ENCODE assay signal across 8 cellular contexts in the genomic region with DNA sequence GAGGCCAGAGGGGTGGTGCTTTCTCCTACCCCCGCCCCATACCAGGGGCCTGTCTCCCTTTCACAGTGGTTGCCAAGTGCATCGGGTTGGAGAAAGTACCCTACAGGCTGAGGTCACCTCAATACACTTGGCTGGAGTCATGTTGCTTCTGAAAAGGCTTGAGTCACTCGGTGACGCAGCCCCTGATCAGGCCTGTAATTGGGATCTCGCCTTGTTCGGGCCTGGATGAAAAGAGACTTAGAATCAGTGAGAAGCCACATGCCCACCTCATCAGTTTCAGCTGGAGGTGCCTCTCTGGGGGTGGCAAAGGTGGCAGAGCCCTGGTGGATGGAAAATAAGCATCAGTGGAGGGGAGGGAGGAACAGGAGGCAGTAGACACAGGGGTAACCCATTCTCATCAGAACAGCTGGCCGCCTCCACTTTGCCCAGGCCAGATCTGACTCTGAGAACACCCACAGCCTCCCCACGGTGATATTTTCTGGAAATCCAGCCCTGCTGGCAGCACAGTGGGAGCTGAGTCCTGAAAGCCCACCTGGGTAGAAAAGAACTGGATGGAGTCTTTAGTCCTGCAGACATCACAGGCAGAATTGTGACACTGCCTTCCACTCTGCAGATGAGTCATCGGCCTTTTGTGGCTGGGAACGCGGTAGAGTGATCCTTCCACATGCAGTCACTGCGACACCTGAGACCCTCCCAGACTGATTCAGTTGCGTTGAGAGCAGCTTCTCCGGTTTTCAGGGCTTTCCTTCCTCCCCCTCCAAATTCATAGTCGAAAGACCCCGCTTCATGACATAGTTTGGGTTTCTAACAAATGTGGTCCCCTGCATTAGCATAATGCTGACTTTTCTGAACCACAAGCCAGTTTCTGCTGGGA.
DNase-seq lines count a peak whose midpoint lies in the region; ATAC-seq and TF ChIP-seq lines count a peak whose summit lies in the region.

No MANE protein-coding gene starts in this region.

- no peaks in the 10 kb centered on the region for H3K9me3 ChIP-seq in upper lobe of left lung

- no peak overlapping the region for H3K4me2 ChIP-seq in GM23338

- 0 out of 2 replicates have a peak, but pooled peaks cover 4% of the 10 kb centered on the region for H3F3A ChIP-seq in GM23338 (replicated peaks; ENCODE audit: low read depth)

- WGBS in upper lobe of left lung, 2 donors: 64 to 74% methylated on average over 11 to 16 of the region's 16 CpGs

- H3K27me3 ChIP-seq in GM23338 (ENCODE audit: insufficient read depth) (no peaks in the 10 kb centered on the region), upper lobe of left lung (no peaks in the 10 kb centered on the region)

- H2AFZ ChIP-seq in GM23338: no peak overlapping the region

- H3K36me3 ChIP-seq in GM23338 (ENCODE audit: insufficient read depth) (no peaks in the 10 kb centered on the region), upper lobe of left lung (no peaks in the 10 kb centered on the region)

- no peak for TF ChIP-seq POLR2A in upper lobe of left lung (IDR thresholded peaks at IDR 0.05)

- peaks cover 2% of the 10 kb centered on the region for H3K27me3 Mint-ChIP-seq in GM23338 (ENCODE audit: insufficient read depth, low read depth, poor library complexity)
- H3K27me3 Mint-ChIP-seq in effector memory CD8-positive, alpha-beta T cell: peaks cover 0 to 9% of the 10 kb centered on the region in 2 donors

- peaks cover 4% of the 10 kb centered on the region; the same call in 1 of the 3 replicates for H3K9me3 Mint-ChIP-seq in GM23338
- H3K9me3 Mint-ChIP-seq in effector memory CD8-positive, alpha-beta T cell: peaks cover 4 to 10% of the 10 kb centered on the region in 2 donors

- H3K4me1 ChIP-seq in GM23338 (ENCODE audit: insufficient read depth) (peaks cover 23% of the 10 kb centered on the region), upper lobe of left lung (peaks cover 41 to 76% (median 71%) of the 10 kb centered on the region in 4 donors)

- H3K27ac Mint-ChIP-seq in GM23338: no peak overlapping the region
- H3K27ac Mint-ChIP-seq in effector memory CD8-positive, alpha-beta T cell: peak overlapping the region; percentile 30 to 63

- no peaks in the 10 kb centered on the region for H3K79me2 ChIP-seq in GM23338 (replicated peaks; ENCODE audit: insufficient read depth)

- H4K20me1 ChIP-seq in GM23338 (replicated peaks; ENCODE audit: insufficient read depth): no peaks in the 10 kb centered on the region

- peaks cover 40% of the 10 kb centered on the region for H3K4me1 Mint-ChIP-seq in GM23338
- H3K4me1 Mint-ChIP-seq in effector memory CD8-positive, alpha-beta T cell (ENCODE audit: low read depth in 2 of 2): peaks cover 45 to 51% of the 10 kb centered on the region in 2 donors

- H3K36me3 Mint-ChIP-seq in GM23338 (ENCODE audit: low read depth): no peaks in the 10 kb centered on the region
- H3K36me3 Mint-ChIP-seq in effector memory CD8-positive, alpha-beta T cell (ENCODE audit: insufficient read depth): peaks cover 28% of the 10 kb centered on the region

- ATAC-seq in GM23338 (peak; percentile 32), upper lobe of left lung (ENCODE audit: low FRiP score in 2 of 2) (peak; percentile 13 to 89)
- ATAC-seq in effector memory CD8-positive, alpha-beta T cell (replicated peaks): peak; percentile 52

- no peak for TF ChIP-seq EP300 in upper lobe of left lung (IDR thresholded peaks at IDR 0.05)

- H3K4me3 ChIP-seq in GM23338 (no peak overlapping the region), upper lobe of left lung (no peak overlapping the region)

- peak; percentile 88 for DNase-seq in GM03348 (ENCODE audit: low spot score)
- DNase-seq in GM23338 (ENCODE audit: low spot score): peak; percentile 43
- DNase-seq in M059J (ENCODE audit: low read depth): peak; percentile 95
- DNase-seq in activated CD4-positive, alpha-beta T cell treated with anti-CD3 and anti-CD28 coated beads, Interleukin-2, amount 50 U/mL, for 4 hours: peak; percentile 68 to 74
- peak in 2 of 3 experiments; percentile 30 to 32 for DNase-seq in effector memory CD8-positive, alpha-beta T cell
- DNase-seq in non-pigmented ciliary epithelial cell (ENCODE audit: low read depth): peak; percentile 88
- no peak for DNase-seq in upper lobe of left lung
- DNase-seq in NCI-H2081 treated with DMSO at 0.1 percent for 48 hours (lab: John Stamatoyannopoulos, UW): no peak

- no peak overlapping the region for H3K4me3 Mint-ChIP-seq in GM23338
- H3K4me3 Mint-ChIP-seq in effector memory CD8-positive, alpha-beta T cell: peak overlapping the region; percentile 38 to 53

- no peak for TF ChIP-seq CTCF in GM23338 (conservative IDR thresholded peaks at IDR 0.05; ENCODE audit: low read depth in 2 of 2)
- no peak for TF ChIP-seq CTCF in upper lobe of left lung (IDR thresholded peaks at IDR 0.05)

- H3K27ac ChIP-seq in GM23338 (ENCODE audit: low read depth) (peak overlapping the region; percentile 63; the same call in 1 of the 2 replicates), upper lobe of left lung (peak overlapping the region; percentile 10 to 44 (median 40))

- H3K9me2 ChIP-seq in GM23338 (ENCODE audit: insufficient read depth): no peaks in the 10 kb centered on the region

TF ChIP-seq in GM23338, 12 proteins besides CTCF, POLR2A, EP300 and RAD21 (continues in another document):
- no peak for TF ChIP-seq JUNB (IDR thresholded peaks at IDR 0.05; ENCODE audit: unreplicated experiment)
- TF ChIP-seq, protein P1, sequence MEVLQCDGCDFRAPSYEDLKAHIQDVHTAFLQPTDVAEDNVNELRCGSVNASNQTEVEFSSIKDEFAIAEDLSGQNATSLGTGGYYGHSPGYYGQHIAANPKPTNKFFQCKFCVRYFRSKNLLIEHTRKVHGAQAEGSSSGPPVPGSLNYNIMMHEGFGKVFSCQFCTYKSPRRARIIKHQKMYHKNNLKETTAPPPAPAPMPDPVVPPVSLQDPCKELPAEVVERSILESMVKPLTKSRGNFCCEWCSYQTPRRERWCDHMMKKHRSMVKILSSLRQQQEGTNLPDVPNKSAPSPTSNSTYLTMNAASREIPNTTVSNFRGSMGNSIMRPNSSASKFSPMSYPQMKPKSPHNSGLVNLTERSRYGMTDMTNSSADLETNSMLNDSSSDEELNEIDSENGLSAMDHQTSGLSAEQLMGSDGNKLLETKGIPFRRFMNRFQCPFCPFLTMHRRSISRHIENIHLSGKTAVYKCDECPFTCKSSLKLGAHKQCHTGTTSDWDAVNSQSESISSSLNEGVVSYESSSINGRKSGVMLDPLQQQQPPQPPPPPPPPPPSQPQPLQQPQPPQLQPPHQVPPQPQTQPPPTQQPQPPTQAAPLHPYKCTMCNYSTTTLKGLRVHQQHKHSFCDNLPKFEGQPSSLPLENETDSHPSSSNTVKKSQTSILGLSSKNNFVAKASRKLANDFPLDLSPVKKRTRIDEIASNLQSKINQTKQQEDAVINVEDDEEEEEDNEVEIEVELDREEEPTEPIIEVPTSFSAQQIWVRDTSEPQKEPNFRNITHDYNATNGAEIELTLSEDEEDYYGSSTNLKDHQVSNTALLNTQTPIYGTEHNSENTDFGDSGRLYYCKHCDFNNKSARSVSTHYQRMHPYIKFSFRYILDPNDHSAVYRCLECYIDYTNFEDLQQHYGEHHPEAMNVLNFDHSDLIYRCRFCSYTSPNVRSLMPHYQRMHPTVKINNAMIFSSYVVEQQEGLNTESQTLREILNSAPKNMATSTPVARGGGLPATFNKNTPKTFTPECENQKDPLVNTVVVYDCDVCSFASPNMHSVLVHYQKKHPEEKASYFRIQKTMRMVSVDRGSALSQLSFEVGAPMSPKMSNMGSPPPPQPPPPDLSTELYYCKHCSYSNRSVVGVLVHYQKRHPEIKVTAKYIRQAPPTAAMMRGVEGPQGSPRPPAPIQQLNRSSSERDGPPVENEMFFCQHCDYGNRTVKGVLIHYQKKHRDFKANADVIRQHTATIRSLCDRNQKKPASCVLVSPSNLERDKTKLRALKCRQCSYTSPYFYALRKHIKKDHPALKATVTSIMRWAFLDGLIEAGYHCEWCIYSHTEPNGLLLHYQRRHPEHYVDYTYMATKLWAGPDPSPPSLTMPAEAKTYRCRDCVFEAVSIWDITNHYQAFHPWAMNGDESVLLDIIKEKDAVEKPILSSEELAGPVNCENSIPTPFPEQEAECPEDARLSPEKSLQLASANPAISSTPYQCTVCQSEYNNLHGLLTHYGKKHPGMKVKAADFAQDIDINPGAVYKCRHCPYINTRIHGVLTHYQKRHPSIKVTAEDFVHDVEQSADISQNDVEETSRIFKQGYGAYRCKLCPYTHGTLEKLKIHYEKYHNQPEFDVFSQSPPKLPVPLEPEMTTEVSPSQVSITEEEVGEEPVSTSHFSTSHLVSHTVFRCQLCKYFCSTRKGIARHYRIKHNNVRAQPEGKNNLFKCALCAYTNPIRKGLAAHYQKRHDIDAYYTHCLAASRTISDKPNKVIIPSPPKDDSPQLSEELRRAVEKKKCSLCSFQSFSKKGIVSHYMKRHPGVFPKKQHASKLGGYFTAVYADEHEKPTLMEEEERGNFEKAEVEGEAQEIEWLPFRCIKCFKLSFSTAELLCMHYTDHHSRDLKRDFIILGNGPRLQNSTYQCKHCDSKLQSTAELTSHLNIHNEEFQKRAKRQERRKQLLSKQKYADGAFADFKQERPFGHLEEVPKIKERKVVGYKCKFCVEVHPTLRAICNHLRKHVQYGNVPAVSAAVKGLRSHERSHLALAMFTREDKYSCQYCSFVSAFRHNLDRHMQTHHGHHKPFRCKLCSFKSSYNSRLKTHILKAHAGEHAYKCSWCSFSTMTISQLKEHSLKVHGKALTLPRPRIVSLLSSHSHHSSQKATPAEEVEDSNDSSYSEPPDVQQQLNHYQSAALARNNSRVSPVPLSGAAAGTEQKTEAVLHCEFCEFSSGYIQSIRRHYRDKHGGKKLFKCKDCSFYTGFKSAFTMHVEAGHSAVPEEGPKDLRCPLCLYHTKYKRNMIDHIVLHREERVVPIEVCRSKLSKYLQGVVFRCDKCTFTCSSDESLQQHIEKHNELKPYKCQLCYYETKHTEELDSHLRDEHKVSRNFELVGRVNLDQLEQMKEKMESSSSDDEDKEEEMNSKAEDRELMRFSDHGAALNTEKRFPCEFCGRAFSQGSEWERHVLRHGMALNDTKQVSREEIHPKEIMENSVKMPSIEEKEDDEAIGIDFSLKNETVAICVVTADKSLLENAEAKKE (CRISPR knock-in tag; IDR thresholded peaks at IDR 0.05): no peak

Comparison
In these comparisons a context has a peak if more than half of its experiments do, and no peak if none do; other contexts are left out.
1. DNase-seq: peak in GM03348 (single experiment), GM23338 (single experiment), M059J (single experiment), activated CD4-positive, alpha-beta T cell treated with anti-CD3 and anti-CD28 coated beads, Interleukin-2, amount 50 U/mL, for 4 hours (2 of 2), effector memory CD8-positive, alpha-beta T cell (2 of 3) and non-pigmented ciliary epithelial cell (single experiment); none in upper lobe of left lung (0 of 2) and NCI-H2081 treated with DMSO at 0.1 percent for 48 hours (single experiment).
2. Peak in every context shown above with its lines, with median percentiles within 50 percentile points of each other: ATAC-seq.